18 cellular contexts compared by ENCODE assay signal in the genomic region with DNA sequence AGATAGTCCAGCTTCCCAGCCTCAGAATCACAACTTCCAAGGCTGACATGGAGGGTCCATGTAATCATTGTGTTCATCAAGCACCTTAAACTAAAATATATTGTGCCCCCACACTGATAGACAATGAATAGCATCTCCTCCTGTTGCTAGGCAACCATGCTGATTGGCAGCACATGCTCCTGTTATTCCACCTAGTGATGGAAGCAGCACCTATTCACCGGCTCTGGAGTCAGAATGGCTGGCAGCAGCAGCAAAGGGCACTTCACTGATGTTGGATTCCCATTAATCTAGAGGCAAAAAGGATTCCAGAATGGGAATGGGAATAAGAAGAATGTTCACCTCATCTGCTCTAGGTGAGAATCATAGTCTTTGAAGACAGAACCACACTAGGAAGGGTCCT. TPM values are rescaled to one million over a fixed set of nuclear protein-coding genes. Genes with fewer than 3 reads are reported as not detected.
"Had no signal": no experiment of that assay in that cellular context is flagged by ENCODE, and none has a peak within 500 bp of the region (broad histone marks: within the 10 kb centered on the region; RNA-seq: fewer than 3 reads in every experiment).

No MANE protein-coding gene starts in this region.

- H3K27me3 ChIP-seq: neutrophil, tibial nerve, vagina had no signal

- H3K9me3 Mint-ChIP-seq: activated T-helper 17 cell treated with anti-CD3 and anti-CD28 coated beads, Interleukin-2, amount 50 U/mL, for 72 hours had no signal

- H3K4me3 Mint-ChIP-seq: activated T-helper 17 cell treated with anti-CD3 and anti-CD28 coated beads, Interleukin-2, amount 50 U/mL, for 72 hours; immature natural killer cell; naive thymus-derived CD8-positive, alpha-beta T cell had no signal

- H3K4me1 ChIP-seq: vagina had no signal

- H3K27ac ChIP-seq: epithelial cell of prostate, neutrophil, vagina had no signal

- ATAC-seq: activated CD4-positive, CD25-positive, alpha-beta regulatory T cell treated with anti-CD3 and anti-CD28 coated beads, Interleukin-2, amount 50 U/mL, for 24 hours; activated T-helper 17 cell treated with anti-CD3 and anti-CD28 coated beads, Interleukin-2, amount 50 U/mL, for 72 hours; naive thymus-derived CD8-positive, alpha-beta T cell had no signal

- H3K36me3 Mint-ChIP-seq: immature natural killer cell; naive thymus-derived CD8-positive, alpha-beta T cell had no signal

- DNase-seq: activated naive CD4-positive, alpha-beta T cell treated with Interleukin-2 at 50 U/mL for 16 hours; activated T-cell treated with anti-CD3 and anti-CD28 coated beads for 4 hours; aorta; cerebellar nuclear complex; dermis blood vessel endothelial cell; foreskin melanocyte; immature natural killer cell; mesenchymal stem cell; naive thymus-derived CD8-positive, alpha-beta T cell; retina; stimulated activated CD4-positive, alpha-beta T cell treated with anti-CD3 and anti-CD28 coated beads, Interleukin-2, amount 100 ng/mL, for 48 hours; stimulated activated naive CD4-positive, alpha-beta T cell had no signal

- H3K27ac Mint-ChIP-seq: activated T-helper 17 cell treated with anti-CD3 and anti-CD28 coated beads, Interleukin-2, amount 50 U/mL, for 72 hours; immature natural killer cell; naive thymus-derived CD8-positive, alpha-beta T cell had no signal

- H3K4me1 Mint-ChIP-seq: activated T-helper 17 cell treated with anti-CD3 and anti-CD28 coated beads, Interleukin-2, amount 50 U/mL, for 72 hours; immature natural killer cell; naive thymus-derived CD8-positive, alpha-beta T cell had no signal

- H3K9me3 ChIP-seq: neutrophil, tibial nerve, vagina had no signal

- H3K4me3 ChIP-seq: tibial nerve, vagina had no signal

- H3K36me3 ChIP-seq: neutrophil, tibial nerve, vagina had no signal

RNA-seq across cellular contexts. Expression of a gene that starts 55.0 kb away (rescaled TPM):
- total RNA-seq: activated T-helper 17 cell treated with anti-CD3 and anti-CD28 coated beads, Interleukin-2, amount 50 U/mL, for 72 hours; naive thymus-derived CD8-positive, alpha-beta T cell had no signal
- polyA plus RNA-seq: immature natural killer cell; naive thymus-derived CD8-positive, alpha-beta T cell had no signal
